Comparison of ENCODE assay signal across 21 cellular contexts in the genomic region with DNA sequence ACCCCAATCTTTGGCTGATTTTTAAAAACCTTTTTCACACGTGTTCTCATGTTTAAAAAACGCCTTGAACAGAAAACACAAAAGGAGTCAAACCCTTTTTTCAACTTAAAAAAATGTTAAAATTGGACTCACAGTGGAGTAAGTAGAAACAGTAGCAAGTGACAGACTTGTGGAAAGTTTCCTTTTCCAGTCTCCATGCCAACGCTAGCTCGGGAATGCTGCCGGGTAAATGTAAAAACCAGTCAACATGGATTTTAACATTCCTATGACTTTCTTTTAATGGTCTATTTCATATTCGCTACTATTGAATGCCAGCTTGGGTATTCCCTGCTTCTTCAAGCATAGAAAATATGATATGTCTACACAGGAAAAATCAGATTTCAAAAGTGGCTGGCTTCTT. TPM values are rescaled to one million over a fixed set of nuclear protein-coding genes. Genes with fewer than 3 reads are reported as not detected.
DNase-seq lines count a peak whose midpoint lies in the region; ATAC-seq and TF ChIP-seq lines count a peak whose summit lies in the region.
"Had no signal": no experiment of that assay in that cellular context is flagged by ENCODE, and none has a peak within 500 bp of the region (broad histone marks: within the 10 kb centered on the region; RNA-seq: fewer than 3 reads in every experiment).

No MANE protein-coding gene starts in this region.

- no peak overlapping the region for H3K27ac ChIP-seq in GM23338 (ENCODE audit: low read depth)
- H3K27ac ChIP-seq: C4-2B, SJSA1 had no signal

- H3K4me3 ChIP-seq in GM23338, result peak overlapping the region; percentile 57; the same call in 1 of the 2 replicates
- peak overlapping the region; percentile 51 for H3K4me3 ChIP-seq in iPS-15b (ENCODE audit: low read depth, low read length)
- H3K4me3 ChIP-seq: SJSA1 had no signal

- H3K4me1 ChIP-seq in GM23338 (ENCODE audit: insufficient read depth) (peaks cover 44% of the 10 kb centered on the region), iPS-15b (ENCODE audit: control insufficient read depth, insufficient read depth, low read length) (peaks cover 13% of the 10 kb centered on the region)

- peaks cover 30% of the 10 kb centered on the region for H3K4me1 Mint-ChIP-seq in GM23338
- peaks cover 13% of the 10 kb centered on the region for H3K4me1 Mint-ChIP-seq in activated T-cell treated with anti-CD3 and anti-CD28 coated beads, Interleukin-2, amount 50 U/mL, for 4 hours (ENCODE audit: low read depth)
- peaks cover 17% of the 10 kb centered on the region for H3K4me1 Mint-ChIP-seq in stimulated activated memory B cell treated with anti-CD40 and anti-IgM and Interleukin-4, amounts not matched to agents 10 μg/mL and 1 μg/mL and 100 μg/mL, for 72 hours

- H3K4me2 ChIP-seq in GM23338, result peak overlapping the region; percentile 84

- no peak overlapping the region for H3K27ac Mint-ChIP-seq in GM23338
- no peak overlapping the region for H3K27ac Mint-ChIP-seq in stimulated activated memory B cell treated with anti-CD40 and anti-IgM and Interleukin-4, amounts not matched to agents 10 μg/mL and 1 μg/mL and 100 μg/mL, for 72 hours

- no peaks in the 10 kb centered on the region; the same call in 2 of the 3 replicates for H3K36me3 Mint-ChIP-seq in GM23338 (ENCODE audit: low read depth)
- no peaks in the 10 kb centered on the region for H3K36me3 Mint-ChIP-seq in activated T-cell treated with anti-CD3 and anti-CD28 coated beads, Interleukin-2, amount 50 U/mL, for 4 hours (ENCODE audit: insufficient read depth)
- H3K36me3 Mint-ChIP-seq in stimulated activated memory B cell treated with anti-CD40 and anti-IgM and Interleukin-4, amounts not matched to agents 10 μg/mL and 1 μg/mL and 100 μg/mL, for 72 hours, result no peaks in the 10 kb centered on the region

- no peak for ATAC-seq in GM23338
- ATAC-seq in activated T-cell treated with anti-CD3 and anti-CD28 coated beads, Interleukin-2, amount 50 U/mL, for 4 hours, result no peak
- no peak for ATAC-seq in stimulated activated memory B cell treated with anti-CD40 and anti-IgM and Interleukin-4, amounts not matched to agents 10 μg/mL and 1 μg/mL and 100 μg/mL, for 72 hours
- ATAC-seq: Right ventricle myocardium inferior had no signal

- peaks cover 50% of the 10 kb centered on the region for H3K27me3 Mint-ChIP-seq in GM23338 (ENCODE audit: insufficient read depth, low read depth, poor library complexity)
- H3K27me3 Mint-ChIP-seq in activated T-cell treated with anti-CD3 and anti-CD28 coated beads, Interleukin-2, amount 50 U/mL, for 4 hours (ENCODE audit: low read depth), result peaks cover 47% of the 10 kb centered on the region
- H3K27me3 Mint-ChIP-seq in stimulated activated memory B cell treated with anti-CD40 and anti-IgM and Interleukin-4, amounts not matched to agents 10 μg/mL and 1 μg/mL and 100 μg/mL, for 72 hours, result peaks cover 56% of the 10 kb centered on the region

- H3K27me3 ChIP-seq in GM23338 (ENCODE audit: insufficient read depth) (peaks cover 63% of the 10 kb centered on the region), iPS-15b (ENCODE audit: control insufficient read depth, insufficient read depth, low read length) (peaks cover 62% of the 10 kb centered on the region)

- DNase-seq in AG08395 (ENCODE audit: low spot score) (peak; percentile 9), GM23338 (ENCODE audit: low spot score) (peak; percentile 52), astrocyte of the hippocampus (ENCODE audit: low read depth, low spot score) (peak; percentile 40), EL (no peak), HPDE6-E6E7 (ENCODE audit: extremely low spot score) (no peak)
- DNase-seq in activated T-cell treated with anti-CD3 and anti-CD28 coated beads, Interleukin-2, amount 50 U/mL, for 4 hours, result no peak
- DNase-seq: 8988T, COR-L47, DMS79, Kasumi-1, NCI-H1417, NCI-H1694 treated with DMSO at 0.1 percent for 48 hours, NCI-H446 treated with DMSO at 0.1 percent for 48 hours, NCI-H526 treated with DMSO at 0.1 percent for 48 hours, OCI-M1 had no signal

- no peaks in the 10 kb centered on the region for H4K20me1 ChIP-seq in GM23338 (replicated peaks; ENCODE audit: insufficient read depth)

- no peaks in the 10 kb centered on the region for H3K9me3 Mint-ChIP-seq in GM23338
- H3K9me3 Mint-ChIP-seq in activated T-cell treated with anti-CD3 and anti-CD28 coated beads, Interleukin-2, amount 50 U/mL, for 4 hours, result no peaks in the 10 kb centered on the region
- no peaks in the 10 kb centered on the region for H3K9me3 Mint-ChIP-seq in stimulated activated memory B cell treated with anti-CD40 and anti-IgM and Interleukin-4, amounts not matched to agents 10 μg/mL and 1 μg/mL and 100 μg/mL, for 72 hours

- no peak for TF ChIP-seq CTCF in GM23338 (conservative IDR thresholded peaks at IDR 0.05; ENCODE audit: low read depth in 2 of 2)

- H3K9me2 ChIP-seq in GM23338 (ENCODE audit: insufficient read depth), result no peaks in the 10 kb centered on the region

- H3K4me3 Mint-ChIP-seq in GM23338, result no peak overlapping the region
- H3K4me3 Mint-ChIP-seq in activated T-cell treated with anti-CD3 and anti-CD28 coated beads, Interleukin-2, amount 50 U/mL, for 4 hours, result no peak overlapping the region
- H3K4me3 Mint-ChIP-seq in stimulated activated memory B cell treated with anti-CD40 and anti-IgM and Interleukin-4, amounts not matched to agents 10 μg/mL and 1 μg/mL and 100 μg/mL, for 72 hours, result no peak overlapping the region

- H3K36me3 ChIP-seq in GM23338 (ENCODE audit: insufficient read depth) (no peaks in the 10 kb centered on the region), iPS-15b (ENCODE audit: control insufficient read depth, insufficient read depth, low read length) (no peaks in the 10 kb centered on the region)
- H3K36me3 ChIP-seq: SJSA1 had no signal

- no peaks in the 10 kb centered on the region for H3K79me2 ChIP-seq in GM23338 (replicated peaks; ENCODE audit: insufficient read depth)

- no peak overlapping the region for H3K9ac ChIP-seq in iPS-15b (ENCODE audit: low read depth, low read length)

- H2AFZ ChIP-seq in GM23338, result no peak overlapping the region

- peaks cover 9% of the 10 kb centered on the region for H3F3A ChIP-seq in GM23338 (replicated peaks; ENCODE audit: low read depth)

- no peaks in the 10 kb centered on the region for H3K9me3 ChIP-seq in iPS-15b (ENCODE audit: control insufficient read depth, insufficient read depth, low read length)
- H3K9me3 ChIP-seq: SJSA1 had no signal

TF ChIP-seq in GM23338, 12 proteins besides CTCF, POLR2A, EP300 and RAD21 (continues in another document):
- TF ChIP-seq, protein P1, sequence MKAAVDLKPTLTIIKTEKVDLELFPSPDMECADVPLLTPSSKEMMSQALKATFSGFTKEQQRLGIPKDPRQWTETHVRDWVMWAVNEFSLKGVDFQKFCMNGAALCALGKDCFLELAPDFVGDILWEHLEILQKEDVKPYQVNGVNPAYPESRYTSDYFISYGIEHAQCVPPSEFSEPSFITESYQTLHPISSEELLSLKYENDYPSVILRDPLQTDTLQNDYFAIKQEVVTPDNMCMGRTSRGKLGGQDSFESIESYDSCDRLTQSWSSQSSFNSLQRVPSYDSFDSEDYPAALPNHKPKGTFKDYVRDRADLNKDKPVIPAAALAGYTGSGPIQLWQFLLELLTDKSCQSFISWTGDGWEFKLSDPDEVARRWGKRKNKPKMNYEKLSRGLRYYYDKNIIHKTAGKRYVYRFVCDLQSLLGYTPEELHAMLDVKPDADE (IDR thresholded peaks at IDR 0.05), result no peak
- TF ChIP-seq JUNB (IDR thresholded peaks at IDR 0.05; ENCODE audit: unreplicated experiment), result no peak

RNA-seq across cellular contexts. Expression of a gene that starts 1.6 kb away (rescaled TPM):
- 0.89 and 2.1 TPM in 2 replicates for total RNA-seq in GM23338 (2014; rRNA removed; shearing (Covaris generic))
- 2.3 and 3.1 TPM in 2 replicates for polyA plus RNA-seq in GM23338 (2016; fragmentation: Nextera tagmentation; extraction: Ambion mirVana)
- total RNA-seq in activated T-cell treated with anti-CD3 and anti-CD28 coated beads, Interleukin-2, amount 50 U/mL, for 4 hours, result 1 to 10 TPM in 1 of 3 donors, under 1 TPM in 2; 0.18 to 1.1 (median 0.61) TPM
- total RNA-seq: MCF 10A, SJSA1 had no signal

RNA-seq across cellular contexts. Expression of a gene that starts 32.9 kb away (rescaled TPM):
- 11.3 and 11.8 TPM in 2 replicates for total RNA-seq in GM23338 (2014; rRNA removed; shearing (Covaris generic))
- polyA plus RNA-seq in GM23338 (2016; fragmentation: Nextera tagmentation; extraction: Ambion mirVana), result 7.8 and 9.5 TPM in 2 replicates
- total RNA-seq in activated T-cell treated with anti-CD3 and anti-CD28 coated beads, Interleukin-2, amount 50 U/mL, for 4 hours, result 1 to 10 TPM; 2.0 to 2.4 (median 2.3) TPM
- total RNA-seq: SJSA1 had no signal

Comparison
In these comparisons a context has a peak if more than half of its experiments do, and no peak if none do; other contexts are left out.
1. DNase-seq: peak in AG08395 (single experiment), GM23338 (single experiment) and astrocyte of the hippocampus (single experiment); none in EL (single experiment), HPDE6-E6E7 (single experiment) and activated T-cell treated with anti-CD3 and anti-CD28 coated beads, Interleukin-2, amount 50 U/mL, for 4 hours (single experiment).